In the genomic region with DNA sequence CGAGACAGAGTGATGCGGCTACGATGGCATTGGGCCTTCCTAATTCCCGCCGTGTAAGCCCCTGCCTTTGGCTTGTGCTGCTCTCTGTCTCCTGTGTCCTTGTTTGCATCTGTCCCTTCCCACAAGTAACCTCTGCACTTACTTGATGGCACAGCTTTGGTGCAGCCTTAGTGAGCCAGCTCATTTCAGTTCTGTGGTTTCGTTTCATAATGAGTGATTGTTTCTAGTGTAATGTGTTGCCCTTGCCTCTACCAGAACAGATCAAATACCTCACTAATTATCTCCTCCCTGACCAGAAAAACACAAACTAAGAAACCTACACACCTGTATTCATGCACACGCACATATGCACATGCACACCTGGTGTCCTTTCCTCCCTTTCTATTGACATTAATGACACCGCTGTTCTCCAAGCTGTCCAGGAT, we compare ENCODE assay signal across 12 cellular contexts. TPM values are rescaled to one million over a fixed set of nuclear protein-coding genes. Genes with fewer than 3 reads are reported as not detected.
DNase-seq lines count a peak whose midpoint lies in the region; ATAC-seq and TF ChIP-seq lines count a peak whose summit lies in the region.
"Had no signal": no experiment of that assay in that cellular context is flagged by ENCODE, and none has a peak within 500 bp of the region (broad histone marks: within the 10 kb centered on the region; RNA-seq: fewer than 3 reads in every experiment).

No MANE protein-coding gene starts in this region.

- peaks cover 33% of the 10 kb centered on the region for H3K36me3 ChIP-seq in KOPT-K1 (ENCODE audit: insufficient read depth, low read length)

- peaks cover 52% of the 10 kb centered on the region for H3K4me1 Mint-ChIP-seq in activated CD8-positive, alpha-beta memory T cell treated with anti-CD3 and anti-CD28 coated beads, Interleukin-2, amount 10 ng/mL, durations not matched to agents 7 days and 5 days
- H3K4me1 Mint-ChIP-seq in progenitor cell of endocrine pancreas (ENCODE audit: low read depth) = peaks cover 13% of the 10 kb centered on the region
- peaks cover 38% of the 10 kb centered on the region for H3K4me1 Mint-ChIP-seq in nephron progenitor cell

- H3K9me3 ChIP-seq in KOPT-K1 (ENCODE audit: insufficient read depth, low read length, poor library complexity, severe bottlenecking) = no peaks in the 10 kb centered on the region

- peak overlapping the region; percentile 96 for H3K27ac ChIP-seq in KOPT-K1 (ENCODE audit: low read depth, low read length, poor library complexity, severe bottlenecking)

- peak overlapping the region; percentile 54 for H3K27ac Mint-ChIP-seq in activated CD8-positive, alpha-beta memory T cell treated with anti-CD3 and anti-CD28 coated beads, Interleukin-2, amount 10 ng/mL, durations not matched to agents 7 days and 5 days
- H3K27ac Mint-ChIP-seq in progenitor cell of endocrine pancreas (peak overlapping the region; percentile 26), nephron progenitor cell (no peak overlapping the region)

- TF ChIP-seq CTCF in progenitor cell of endocrine pancreas (IDR thresholded peaks at IDR 0.05; ENCODE audit: unreplicated experiment) (no peak), nephron progenitor cell (IDR thresholded peaks at IDR 0.05) (no peak)

- DNase-seq in activated CD8-positive, alpha-beta memory T cell treated with anti-CD3 and anti-CD28 coated beads, Interleukin-2, amount 10 ng/mL, durations not matched to agents 7 days and 5 days = peak; percentile 67
- no peak for DNase-seq in activated CD8-positive, alpha-beta memory T cell treated with anti-CD3 and anti-CD28 coated beads, Interleukin-2, amount 50 U/mL, for 4 hours
- DNase-seq in progenitor cell of endocrine pancreas (ENCODE audit: low spot score, unreplicated experiment) = no peak
- no peak for DNase-seq in nephron progenitor cell
- DNase-seq: aorta; NCI-H524; stimulated activated naive CD4-positive, alpha-beta T cell treated with Interleukin-2 at 50 U/mL for 16 hours had no signal

- H3K36me3 Mint-ChIP-seq in activated CD8-positive, alpha-beta memory T cell treated with anti-CD3 and anti-CD28 coated beads, Interleukin-2, amount 10 ng/mL, durations not matched to agents 7 days and 5 days = peaks cover 14% of the 10 kb centered on the region
- H3K36me3 Mint-ChIP-seq in progenitor cell of endocrine pancreas (ENCODE audit: insufficient read depth) = peaks cover 6% of the 10 kb centered on the region
- peaks cover 22% of the 10 kb centered on the region for H3K36me3 Mint-ChIP-seq in nephron progenitor cell (ENCODE audit: low read depth)

- no peaks in the 10 kb centered on the region for H3K27me3 Mint-ChIP-seq in activated CD8-positive, alpha-beta memory T cell treated with anti-CD3 and anti-CD28 coated beads, Interleukin-2, amount 10 ng/mL, durations not matched to agents 7 days and 5 days
- H3K27me3 Mint-ChIP-seq in progenitor cell of endocrine pancreas (no peaks in the 10 kb centered on the region), nephron progenitor cell (ENCODE audit: low read depth, poor library complexity) (no peaks in the 10 kb centered on the region)

- ATAC-seq in activated CD8-positive, alpha-beta memory T cell treated with anti-CD3 and anti-CD28 coated beads, Interleukin-2, amount 10 ng/mL, durations not matched to agents 7 days and 5 days = peak; percentile 96
- ATAC-seq in GM21825 (IDR thresholded peaks at IDR 0.05; ENCODE audit: unreplicated experiment) = peak; percentile 48
- no peak for ATAC-seq in GM21526 (IDR thresholded peaks at IDR 0.05; ENCODE audit: low FRiP score, unreplicated experiment)
- ATAC-seq in esophagus mucosa = no peak
- ATAC-seq: sciatic nerve had no signal

- H3K4me3 Mint-ChIP-seq in activated CD8-positive, alpha-beta memory T cell treated with anti-CD3 and anti-CD28 coated beads, Interleukin-2, amount 10 ng/mL, durations not matched to agents 7 days and 5 days = peak overlapping the region; percentile 1
- H3K4me3 Mint-ChIP-seq in progenitor cell of endocrine pancreas (ENCODE audit: low read depth) = no peak overlapping the region
- H3K4me3 Mint-ChIP-seq in nephron progenitor cell = no peak overlapping the region

- CTCF ChIA-PET in activated CD8-positive, alpha-beta memory T cell treated with anti-CD3 and anti-CD28 coated beads, Interleukin-2, amount 10 ng/mL, durations not matched to agents 7 days and 5 days (lab: Charles Lee) = interaction anchor here (1.0 to 1.8 kb wide), 4 partner anchors 36 to 161 kb away, joined by 3 to 5 read pairs (median 4); no protein-coding TSS in a partner anchor

- H3K9me3 Mint-ChIP-seq in activated CD8-positive, alpha-beta memory T cell treated with anti-CD3 and anti-CD28 coated beads, Interleukin-2, amount 10 ng/mL, durations not matched to agents 7 days and 5 days (ENCODE audit: low read depth) = no peaks in the 10 kb centered on the region
- H3K9me3 Mint-ChIP-seq in progenitor cell of endocrine pancreas (ENCODE audit: low read depth) (no peaks in the 10 kb centered on the region), nephron progenitor cell (no peaks in the 10 kb centered on the region)

RNA-seq across cellular contexts. Expression of a gene that starts 58.8 kb away (rescaled TPM):
- 10 to 100 TPM; 34.1 to 43.3 TPM for total RNA-seq in activated CD8-positive, alpha-beta memory T cell treated with anti-CD3 and anti-CD28 coated beads, Interleukin-2, amount 10 ng/mL, durations not matched to agents 7 days and 5 days
- 21.6 and 26.0 TPM in 2 replicates for total RNA-seq in progenitor cell of endocrine pancreas
- 7.5 TPM for total RNA-seq in esophagus mucosa

Comparison
In these comparisons a context has a peak if more than half of its experiments do, and no peak if none do; other contexts are left out.
1. ATAC-seq: peak in activated CD8-positive, alpha-beta memory T cell treated with anti-CD3 and anti-CD28 coated beads, Interleukin-2, amount 10 ng/mL, durations not matched to agents 7 days and 5 days (single experiment) and GM21825 (single experiment); none in GM21526 (single experiment) and esophagus mucosa (single experiment).